2 cellular contexts compared by ENCODE assay signal in genomic region chr20:41321003-41321402, GRCh38.
TF ChIP-seq lines count a peak whose summit lies in the region.

No MANE protein-coding gene starts in this region.

TF ChIP-seq in SK-N-SH, 30 proteins besides CTCF, POLR2A, EP300 and RAD21 (continued from another document):
- TF ChIP-seq NRF1 (IDR thresholded peaks at IDR 0.05; ENCODE audit: low read depth, low read length) (no peak), EZH2phosphoT487 (IDR thresholded peaks at IDR 0.05; ENCODE audit: borderline replicate concordance, low read depth) (no peak), JUND (IDR thresholded peaks at IDR 0.05) (no peak)
- TF ChIP-seq, protein P1, sequence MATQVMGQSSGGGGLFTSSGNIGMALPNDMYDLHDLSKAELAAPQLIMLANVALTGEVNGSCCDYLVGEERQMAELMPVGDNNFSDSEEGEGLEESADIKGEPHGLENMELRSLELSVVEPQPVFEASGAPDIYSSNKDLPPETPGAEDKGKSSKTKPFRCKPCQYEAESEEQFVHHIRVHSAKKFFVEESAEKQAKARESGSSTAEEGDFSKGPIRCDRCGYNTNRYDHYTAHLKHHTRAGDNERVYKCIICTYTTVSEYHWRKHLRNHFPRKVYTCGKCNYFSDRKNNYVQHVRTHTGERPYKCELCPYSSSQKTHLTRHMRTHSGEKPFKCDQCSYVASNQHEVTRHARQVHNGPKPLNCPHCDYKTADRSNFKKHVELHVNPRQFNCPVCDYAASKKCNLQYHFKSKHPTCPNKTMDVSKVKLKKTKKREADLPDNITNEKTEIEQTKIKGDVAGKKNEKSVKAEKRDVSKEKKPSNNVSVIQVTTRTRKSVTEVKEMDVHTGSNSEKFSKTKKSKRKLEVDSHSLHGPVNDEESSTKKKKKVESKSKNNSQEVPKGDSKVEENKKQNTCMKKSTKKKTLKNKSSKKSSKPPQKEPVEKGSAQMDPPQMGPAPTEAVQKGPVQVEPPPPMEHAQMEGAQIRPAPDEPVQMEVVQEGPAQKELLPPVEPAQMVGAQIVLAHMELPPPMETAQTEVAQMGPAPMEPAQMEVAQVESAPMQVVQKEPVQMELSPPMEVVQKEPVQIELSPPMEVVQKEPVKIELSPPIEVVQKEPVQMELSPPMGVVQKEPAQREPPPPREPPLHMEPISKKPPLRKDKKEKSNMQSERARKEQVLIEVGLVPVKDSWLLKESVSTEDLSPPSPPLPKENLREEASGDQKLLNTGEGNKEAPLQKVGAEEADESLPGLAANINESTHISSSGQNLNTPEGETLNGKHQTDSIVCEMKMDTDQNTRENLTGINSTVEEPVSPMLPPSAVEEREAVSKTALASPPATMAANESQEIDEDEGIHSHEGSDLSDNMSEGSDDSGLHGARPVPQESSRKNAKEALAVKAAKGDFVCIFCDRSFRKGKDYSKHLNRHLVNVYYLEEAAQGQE (IDR thresholded peaks at IDR 0.05; ENCODE audit: low read depth, low read length): no peak

TF ChIP-seq in SK-N-SH treated with all-trans-retinoic acid at 6 μM for 48 hours, 23 proteins besides CTCF, POLR2A, EP300 and RAD21 (continued from another document):
- TF ChIP-seq, protein P2, sequence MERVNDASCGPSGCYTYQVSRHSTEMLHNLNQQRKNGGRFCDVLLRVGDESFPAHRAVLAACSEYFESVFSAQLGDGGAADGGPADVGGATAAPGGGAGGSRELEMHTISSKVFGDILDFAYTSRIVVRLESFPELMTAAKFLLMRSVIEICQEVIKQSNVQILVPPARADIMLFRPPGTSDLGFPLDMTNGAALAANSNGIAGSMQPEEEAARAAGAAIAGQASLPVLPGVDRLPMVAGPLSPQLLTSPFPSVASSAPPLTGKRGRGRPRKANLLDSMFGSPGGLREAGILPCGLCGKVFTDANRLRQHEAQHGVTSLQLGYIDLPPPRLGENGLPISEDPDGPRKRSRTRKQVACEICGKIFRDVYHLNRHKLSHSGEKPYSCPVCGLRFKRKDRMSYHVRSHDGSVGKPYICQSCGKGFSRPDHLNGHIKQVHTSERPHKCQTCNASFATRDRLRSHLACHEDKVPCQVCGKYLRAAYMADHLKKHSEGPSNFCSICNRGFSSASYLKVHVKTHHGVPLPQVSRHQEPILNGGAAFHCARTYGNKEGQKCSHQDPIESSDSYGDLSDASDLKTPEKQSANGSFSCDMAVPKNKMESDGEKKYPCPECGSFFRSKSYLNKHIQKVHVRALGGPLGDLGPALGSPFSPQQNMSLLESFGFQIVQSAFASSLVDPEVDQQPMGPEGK (CRISPR knock-in tag; IDR thresholded peaks at IDR 0.05; ENCODE audit: borderline replicate concordance): no peak
- no peak for TF ChIP-seq GLIS3 (CRISPR knock-in tag; IDR thresholded peaks at IDR 0.05)
- no peak for TF ChIP-seq ZNF8 (CRISPR knock-in tag; IDR thresholded peaks at IDR 0.05)
- TF ChIP-seq ZNF70 (CRISPR knock-in tag; IDR thresholded peaks at IDR 0.05): no peak
